2 cellular contexts compared by ENCODE assay signal in genomic region chrX:20306668-20307067, GRCh38.
A peak's percentile ranks its signal among the peaks of the same experiment; 100 is the strongest.
TF ChIP-seq lines count a peak whose summit lies in the region.

No MANE protein-coding gene starts in this region.

TF ChIP-seq in WTC11, 78 proteins besides CTCF, POLR2A, EP300 and RAD21 (continued from another document):
- no peak for TF ChIP-seq AR (CRISPR knock-in tag; IDR thresholded peaks at IDR 0.05)
- TF ChIP-seq GABPB1 (CRISPR knock-in tag; IDR thresholded peaks at IDR 0.05), result peak; percentile 48; the same call in 1 of the 2 replicates
- TF ChIP-seq ZNF121 (CRISPR knock-in tag; IDR thresholded peaks at IDR 0.05), result no peak
- no peak for TF ChIP-seq ZBTB21 (CRISPR knock-in tag; IDR thresholded peaks at IDR 0.05; ENCODE audit: borderline replicate concordance)
- TF ChIP-seq NR3C1 (CRISPR knock-in tag; conservative IDR thresholded peaks at IDR 0.05; ENCODE audit: low read depth), result no peak

TF ChIP-seq in HepG2, 621 proteins besides CTCF, POLR2A, EP300 and RAD21 (continued from another document and continues in another):
- TF ChIP-seq REST (IDR thresholded peaks at IDR 0.05; ENCODE audit: borderline replicate concordance in 1 of 2, low read depth in 1 of 2, low read length in 2 of 2) (no peak), KAT8 (CRISPR knock-in tag; IDR thresholded peaks at IDR 0.05) (no peak), CREB1 (IDR thresholded peaks at IDR 0.05) (no peak), CREB1 (CRISPR knock-in tag; IDR thresholded peaks at IDR 0.05) (0 out of 2 replicates have a peak, but pooled peaks have one; percentile 34), SAP130 (CRISPR knock-in tag; IDR thresholded peaks at IDR 0.05; ENCODE audit: low read depth) (peak; percentile 59), ELF3 (CRISPR knock-in tag; IDR thresholded peaks at IDR 0.05) (peak; percentile 52; the same call in 1 of the 2 replicates), TEF (CRISPR knock-in tag; IDR thresholded peaks at IDR 0.05) (no peak), ZNF577 (CRISPR knock-in tag; IDR thresholded peaks at IDR 0.05; ENCODE audit: borderline replicate concordance, low read depth) (no peak), MEIS2 (CRISPR knock-in tag; IDR thresholded peaks at IDR 0.05) (no peak), KAT7 (CRISPR knock-in tag; IDR thresholded peaks at IDR 0.05; ENCODE audit: borderline replicate concordance) (no peak), ZNF816 (CRISPR knock-in tag; IDR thresholded peaks at IDR 0.05; ENCODE audit: borderline replicate concordance) (no peak), ZBTB26 (CRISPR knock-in tag; IDR thresholded peaks at IDR 0.05; ENCODE audit: borderline replicate concordance) (peak; percentile 67; the same call in 1 of the 2 replicates), DDIT3 (CRISPR knock-in tag; IDR thresholded peaks at IDR 0.05) (no peak), SIX1 (CRISPR knock-in tag; IDR thresholded peaks at IDR 0.05; ENCODE audit: borderline replicate concordance) (peak; percentile 20; the same call in 1 of the 2 replicates), YEATS4 (CRISPR knock-in tag; IDR thresholded peaks at IDR 0.05; ENCODE audit: borderline replicate concordance) (peak; percentile 44; the same call in 1 of the 2 replicates), ZBTB7B (CRISPR knock-in tag; IDR thresholded peaks at IDR 0.05) (peak; percentile 52; the same call in 1 of the 2 replicates), CC2D1A (CRISPR knock-in tag; IDR thresholded peaks at IDR 0.05) (no peak), SMAD3 (CRISPR knock-in tag; IDR thresholded peaks at IDR 0.05) (0 out of 2 replicates have a peak, but pooled peaks have one; percentile 40), HOMEZ (CRISPR knock-in tag; IDR thresholded peaks at IDR 0.05; ENCODE audit: low read depth) (peak; percentile 96), TCF7 (IDR thresholded peaks at IDR 0.05; ENCODE audit: low read depth) (peak; percentile 70), ZNF83 (CRISPR knock-in tag; IDR thresholded peaks at IDR 0.05; ENCODE audit: borderline replicate concordance) (no peak), STAG1 (CRISPR knock-in tag; IDR thresholded peaks at IDR 0.05) (no peak), ZNF7 (CRISPR knock-in tag; IDR thresholded peaks at IDR 0.05) (no peak), NCOA5 (CRISPR knock-in tag; IDR thresholded peaks at IDR 0.05) (no peak), KLF15 (CRISPR knock-in tag; IDR thresholded peaks at IDR 0.05; ENCODE audit: borderline replicate concordance) (no peak), LCORL (IDR thresholded peaks at IDR 0.05) (no peak), LCORL (CRISPR knock-in tag; IDR thresholded peaks at IDR 0.05) (peak; percentile 57; the same call in 1 of the 2 replicates), ZNF205 (CRISPR knock-in tag; IDR thresholded peaks at IDR 0.05) (0 out of 2 replicates have a peak, but pooled peaks have one; percentile 48), ZNF607 (CRISPR knock-in tag; IDR thresholded peaks at IDR 0.05; ENCODE audit: borderline replicate concordance) (no peak), ZBTB33 (CRISPR knock-in tag; IDR thresholded peaks at IDR 0.05) (0 out of 2 replicates have a peak, but pooled peaks have one; percentile 8), MLX (CRISPR knock-in tag; IDR thresholded peaks at IDR 0.05) (peak; percentile 94), ZNF44 (CRISPR knock-in tag; IDR thresholded peaks at IDR 0.05) (no peak), HINFP (CRISPR knock-in tag; IDR thresholded peaks at IDR 0.05; ENCODE audit: low read depth) (no peak), ZNF761 (CRISPR knock-in tag; conservative IDR thresholded peaks at IDR 0.05) (no peak), FOXO1 (CRISPR knock-in tag; IDR thresholded peaks at IDR 0.05) (peak; percentile 60; the same call in 1 of the 2 replicates), ZNF142 (CRISPR knock-in tag; IDR thresholded peaks at IDR 0.05) (no peak), SMC3 (IDR thresholded peaks at IDR 0.05; ENCODE audit: low read length) (no peak), RBM39 (IDR thresholded peaks at IDR 0.05; ENCODE audit: low read depth, low read length, poor library complexity, severe bottlenecking) (no peak), ZBTB38 (CRISPR knock-in tag; IDR thresholded peaks at IDR 0.05) (0 out of 2 replicates have a peak, but pooled peaks have one; percentile 27), ZNF652 (CRISPR knock-in tag; IDR thresholded peaks at IDR 0.05; ENCODE audit: borderline replicate concordance, low read depth) (no peak)
